Comparison of ENCODE assay signal across 11 cellular contexts in genomic region chr4:158824425-158825274, GRCh38. TPM values are rescaled to one million over a fixed set of nuclear protein-coding genes. Genes with fewer than 3 reads are reported as not detected.
DNase-seq lines count a peak whose midpoint lies in the region; ATAC-seq and TF ChIP-seq lines count a peak whose summit lies in the region.
"Had no signal": no experiment of that assay in that cellular context is flagged by ENCODE, and none has a peak within 500 bp of the region (broad histone marks: within the 10 kb centered on the region; RNA-seq: fewer than 3 reads in every experiment).

No MANE protein-coding gene starts in this region.

- H3K4me3 ChIP-seq in adipocyte (ENCODE audit: low read length): peak overlapping the region; percentile 0
- no peak overlapping the region for H3K4me3 ChIP-seq in right cardiac atrium (ENCODE audit: low read length)
- no peak overlapping the region for H3K4me3 ChIP-seq in skin epidermis
- H3K4me3 ChIP-seq: spleen had no signal

- CTCF ChIA-PET in HEK293T (lab: Yijun Ruan, JAX): interaction anchor here (0.7 to 0.9 kb wide), 2 partner anchors 27 to 356 kb away, joined by 3 to 4 read pairs; no protein-coding TSS in a partner anchor

- no peaks in the 10 kb centered on the region for H3K9me3 ChIP-seq in adipocyte (ENCODE audit: control insufficient read depth, low read length)
- no peaks in the 10 kb centered on the region for H3K9me3 ChIP-seq in right cardiac atrium (ENCODE audit: control insufficient read depth, low read length)
- H3K9me3 ChIP-seq: spleen had no signal

- DNase-seq in HEK293T (ENCODE audit: extremely low spot score) (peak; percentile 21), adipocyte (ENCODE audit: low read depth) (peak; percentile 54), right cardiac atrium (peak; percentile 33 to 62 (median 48)), COLO668 (lab: John Stamatoyannopoulos, UW; ENCODE audit: unreplicated experiment) (no peak), COLO829 (ENCODE audit: low spot score) (no peak), cerebellum (ENCODE audit: low spot score) (no peak)
- DNase-seq in stimulated activated CD4-positive, alpha-beta T cell treated with anti-CD3 and anti-CD28 coated beads, Interleukin-12 subunit alpha, Interleukin-12 subunit beta, amount 100 ng/mL, for 4 hours: no peak
- DNase-seq: activated CD4-positive, alpha-beta T cell treated with anti-CD3 and anti-CD28 coated beads for 1 hour; NCI-H2081; spleen had no signal

- H3K4me1 ChIP-seq in adipocyte (ENCODE audit: control insufficient read depth, insufficient read depth, low read length): peaks cover 60% of the 10 kb centered on the region
- H3K4me1 ChIP-seq in right cardiac atrium (ENCODE audit: control insufficient read depth, insufficient read depth, low read length): peaks cover 38% of the 10 kb centered on the region

- POLR2A ChIA-PET in HEK293T (lab: Yijun Ruan, JAX): no interaction called here

- peaks cover 17% of the 10 kb centered on the region for H3K36me3 ChIP-seq in adipocyte (ENCODE audit: control insufficient read depth, insufficient read depth, low read length, severe bottlenecking)

- H3K27ac ChIP-seq in right cardiac atrium (ENCODE audit: low read length) (peak overlapping the region; percentile 89), skin epidermis (peak overlapping the region in 12 of 21 experiments; percentile 1 to 78 (median 36))
- H3K27ac ChIP-seq: spleen had no signal

- intact Hi-C loops in right cardiac atrium (cut with DNase I): loop anchor here in 1 of 4 donors (10.0 kb wide), 1 partner anchor 50 kb away; no protein-coding TSS in a partner anchor

- peak overlapping the region; percentile 57 for H3K9ac ChIP-seq in adipocyte (ENCODE audit: low read length)

- ATAC-seq in right cardiac atrium: peak; percentile 40 to 74

- H3K27me3 ChIP-seq in adipocyte (replicated peaks; ENCODE audit: control insufficient read depth, insufficient read depth, low read length) (no peaks in the 10 kb centered on the region), right cardiac atrium (ENCODE audit: control insufficient read depth, insufficient read depth) (no peaks in the 10 kb centered on the region)

- WGBS in right cardiac atrium: 26% methylated on average over 7 of the region's 7 CpGs

TF ChIP-seq in HEK293T, 16 proteins besides CTCF, POLR2A, EP300 and RAD21:
- TF ChIP-seq FOXK2 (IDR thresholded peaks at IDR 0.05): no peak
- no peak for TF ChIP-seq FOXM1 (IDR thresholded peaks at IDR 0.05; ENCODE audit: borderline replicate concordance)
- no peak for TF ChIP-seq TARDBP (IDR thresholded peaks at IDR 0.05)
- no peak for TF ChIP-seq PKNOX1 (IDR thresholded peaks at IDR 0.05)
- TF ChIP-seq CTBP1 (IDR thresholded peaks at IDR 0.05; ENCODE audit: borderline replicate concordance): no peak
- TF ChIP-seq LEF1 (IDR thresholded peaks at IDR 0.05; ENCODE audit: borderline replicate concordance): no peak
- TF ChIP-seq L3MBTL2 (conservative IDR thresholded peaks at IDR 0.05): no peak
- no peak for TF ChIP-seq ARNT (IDR thresholded peaks at IDR 0.05)
- no peak for TF ChIP-seq HDGF (IDR thresholded peaks at IDR 0.05; ENCODE audit: borderline replicate concordance)
- TF ChIP-seq FOXA1 (IDR thresholded peaks at IDR 0.05): no peak
- no peak for TF ChIP-seq ZNF384 (IDR thresholded peaks at IDR 0.05)
- no peak for TF ChIP-seq NFRKB (IDR thresholded peaks at IDR 0.05)
- no peak for TF ChIP-seq SUZ12 (IDR thresholded peaks at IDR 0.05)
- TF ChIP-seq ELF4 (IDR thresholded peaks at IDR 0.05): no peak
- TF ChIP-seq BHLHE40 (IDR thresholded peaks at IDR 0.05; ENCODE audit: borderline replicate concordance): no peak

RNA-seq across cellular contexts. Expression of gene FNIP2, which starts 55.8 kb away (rescaled TPM):
- 10 to 100 TPM; 37.0 to 59.5 (median 48.3) TPM for total RNA-seq in right cardiac atrium
- 16.4 TPM for polyA plus RNA-seq in right cardiac atrium
- total RNA-seq in cerebellum: 42.0 TPM

Comparison
In these comparisons a context has a peak if more than half of its experiments do, and no peak if none do; other contexts are left out.
1. DNase-seq: peak in HEK293T (single experiment), adipocyte (single experiment) and right cardiac atrium (3 of 3); none in stimulated activated CD4-positive, alpha-beta T cell treated with anti-CD3 and anti-CD28 coated beads, Interleukin-12 subunit alpha, Interleukin-12 subunit beta, amount 100 ng/mL, for 4 hours (single experiment), COLO668 (single experiment), COLO829 (single experiment) and cerebellum (single experiment).